ENCODE assay signal across 7 cellular contexts in genomic region chr17:81036128-81036891, GRCh38. TPM values are rescaled to one million over a fixed set of nuclear protein-coding genes. Genes with fewer than 3 reads are reported as not detected.
DNase-seq lines count a peak whose midpoint lies in the region; ATAC-seq and TF ChIP-seq lines count a peak whose summit lies in the region.

No MANE protein-coding gene starts in this region.

- peak overlapping the region; percentile 91 for H3K4me2 ChIP-seq in hepatocyte

- H3K9me3 Mint-ChIP-seq in HFFc6, result no peaks in the 10 kb centered on the region
- H3K9me3 Mint-ChIP-seq in activated CD8-positive, alpha-beta T cell treated with anti-CD3 and anti-CD28 coated beads, Interleukin-2, amount 10 ng/mL, durations not matched to agents 7 days and 5 days (ENCODE audit: insufficient read depth), result no peaks in the 10 kb centered on the region

- H3K27ac Mint-ChIP-seq in HFFc6, result peak overlapping the region; percentile 71
- H3K27ac Mint-ChIP-seq in activated CD8-positive, alpha-beta T cell treated with anti-CD3 and anti-CD28 coated beads, Interleukin-2, amount 10 ng/mL, durations not matched to agents 7 days and 5 days, result no peak overlapping the region

- no peaks in the 10 kb centered on the region for H3K36me3 Mint-ChIP-seq in HFFc6 (ENCODE audit: low read depth)
- no peaks in the 10 kb centered on the region for H3K36me3 Mint-ChIP-seq in activated CD8-positive, alpha-beta T cell treated with anti-CD3 and anti-CD28 coated beads, Interleukin-2, amount 10 ng/mL, durations not matched to agents 7 days and 5 days (ENCODE audit: low read depth)

- peaks cover 62% of the 10 kb centered on the region for H3K4me1 Mint-ChIP-seq in HFFc6 (ENCODE audit: low read depth)
- H3K4me1 Mint-ChIP-seq in activated CD8-positive, alpha-beta T cell treated with anti-CD3 and anti-CD28 coated beads, Interleukin-2, amount 10 ng/mL, durations not matched to agents 7 days and 5 days (ENCODE audit: low read depth), result peaks cover 13% of the 10 kb centered on the region

- H3K27ac ChIP-seq in hepatocyte (no peak overlapping the region), skin epidermis (peak overlapping the region in 18 of 21 experiments; percentile 14 to 90 (median 68))

- peaks cover 58% of the 10 kb centered on the region for H3K79me2 ChIP-seq in hepatocyte

- H3K27me3 ChIP-seq in hepatocyte, result no peaks in the 10 kb centered on the region

- TF ChIP-seq CTCF in HFFc6 (IDR thresholded peaks at IDR 0.05) (no peak), hepatocyte (IDR thresholded peaks at IDR 0.05; ENCODE audit: poor library complexity) (no peak)

- DNase-seq in HFFc6, result peak; percentile 36
- DNase-seq in activated CD8-positive, alpha-beta T cell treated with anti-CD3 and anti-CD28 coated beads, Interleukin-2, amount 10 ng/mL, durations not matched to agents 7 days and 5 days, result no peak
- no peak for DNase-seq in hepatocyte (ENCODE audit: low spot score)
- no peak for DNase-seq in middle frontal gyrus (ENCODE audit: extremely low spot score, low spot score)

- H3K4me3 ChIP-seq in hepatocyte (peak overlapping the region; percentile 82), skin epidermis (peak overlapping the region; percentile 32 to 77 (median 61))

- H3K36me3 ChIP-seq in hepatocyte (replicated peaks; ENCODE audit: insufficient read depth, low read depth), result no peaks in the 10 kb centered on the region

- H3K9me3 ChIP-seq in hepatocyte (ENCODE audit: low read depth), result no peaks in the 10 kb centered on the region

- H2AFZ ChIP-seq in hepatocyte, result no peak overlapping the region

- peak overlapping the region; percentile 92 for H3K4me3 Mint-ChIP-seq in HFFc6
- H3K4me3 Mint-ChIP-seq in activated CD8-positive, alpha-beta T cell treated with anti-CD3 and anti-CD28 coated beads, Interleukin-2, amount 10 ng/mL, durations not matched to agents 7 days and 5 days, result peak overlapping the region; percentile 64

- POLR2A ChIA-PET in activated CD8-positive, alpha-beta T cell treated with anti-CD3 and anti-CD28 coated beads, Interleukin-2, amount 10 ng/mL, durations not matched to agents 7 days and 5 days (lab: Charles Lee), result no interaction called here

- H3K9me2 ChIP-seq in hepatocyte (replicated peaks; ENCODE audit: insufficient read depth), result no peaks in the 10 kb centered on the region

- CTCF ChIA-PET in activated CD8-positive, alpha-beta T cell treated with anti-CD3 and anti-CD28 coated beads, Interleukin-2, amount 10 ng/mL, durations not matched to agents 7 days and 5 days (lab: Charles Lee), result interaction anchor here (0.9 to 1.8 kb wide), 3 partner anchors 13 to 40 kb away, joined by 3 to 5 read pairs (median 4); no protein-coding TSS in a partner anchor

- peaks cover 34% of the 10 kb centered on the region for H4K20me1 ChIP-seq in hepatocyte (ENCODE audit: insufficient read depth, poor library complexity, severe bottlenecking)

- H3K27me3 Mint-ChIP-seq in HFFc6 (ENCODE audit: insufficient read depth), result peaks cover 11% of the 10 kb centered on the region
- H3K27me3 Mint-ChIP-seq in activated CD8-positive, alpha-beta T cell treated with anti-CD3 and anti-CD28 coated beads, Interleukin-2, amount 10 ng/mL, durations not matched to agents 7 days and 5 days (ENCODE audit: low read depth), result peaks cover 37% of the 10 kb centered on the region

- 63% methylated on average over 26 of the region's 26 CpGs for WGBS in hepatocyte (ENCODE audit: low lambda C conversion rate, missing lambda C conversion rate)

- peaks cover 42% of the 10 kb centered on the region for H3K4me1 ChIP-seq in hepatocyte (ENCODE audit: insufficient read depth)

- no peak for ATAC-seq in activated CD8-positive, alpha-beta T cell treated with anti-CD3 and anti-CD28 coated beads, Interleukin-2, amount 10 ng/mL, durations not matched to agents 7 days and 5 days
- ATAC-seq in GM21360 (IDR thresholded peaks at IDR 0.05; ENCODE audit: unreplicated experiment), result no peak
- ATAC-seq in HG02970 (IDR thresholded peaks at IDR 0.05; ENCODE audit: low FRiP score, unreplicated experiment), result no peak

RNA-seq across cellular contexts. Expression of gene BAIAP2, which starts 1.4 kb away (rescaled TPM):
- total RNA-seq in HFFc6 (2021; fragmentation: NEBNext Ultra II Directional; extraction: Animal tissue kit (Norgen Biotek cat#: 25700)), result 10 to 100 TPM; 30.8 to 47.4 (median 35.9) TPM
- 1 to 10 TPM; 5.0 to 5.8 TPM for total RNA-seq in activated CD8-positive, alpha-beta T cell treated with anti-CD3 and anti-CD28 coated beads, Interleukin-2, amount 10 ng/mL, durations not matched to agents 7 days and 5 days
- 15.8 and 27.1 TPM in 2 replicates for total RNA-seq in hepatocyte
- polyA plus RNA-seq in hepatocyte, result 49.7 and 60.0 TPM in 2 replicates

RNA-seq across cellular contexts. Expression of gene CHMP6, which starts 44.7 kb away (rescaled TPM):
- 10 to 100 TPM; 27.6 to 38.5 (median 31.5) TPM for total RNA-seq in HFFc6 (2021; fragmentation: NEBNext Ultra II Directional; extraction: Animal tissue kit (Norgen Biotek cat#: 25700))
- total RNA-seq in activated CD8-positive, alpha-beta T cell treated with anti-CD3 and anti-CD28 coated beads, Interleukin-2, amount 10 ng/mL, durations not matched to agents 7 days and 5 days, result 10 to 100 TPM; 32.4 to 35.5 TPM
- total RNA-seq in hepatocyte, result 16.9 and 27.8 TPM in 2 replicates
- 30.8 and 38.3 TPM in 2 replicates for polyA plus RNA-seq in hepatocyte
